ENCODE assay signal across 8 cellular contexts in genomic region chr3:23807161-23808015, GRCh38. TPM values are rescaled to one million over a fixed set of nuclear protein-coding genes. Genes with fewer than 3 reads are reported as not detected.
DNase-seq lines count a peak whose midpoint lies in the region; ATAC-seq and TF ChIP-seq lines count a peak whose summit lies in the region.

No MANE protein-coding gene starts in this region.

- no peak overlapping the region for H4K8ac ChIP-seq in H9 (replicated peaks; ENCODE audit: insufficient read length, low read depth, low read length)

- no peaks in the 10 kb centered on the region for H4K20me1 ChIP-seq in H9 (ENCODE audit: control insufficient read depth, insufficient read depth, insufficient read length)

- H3K27ac Mint-ChIP-seq in H9 = peak overlapping the region; percentile 92 to 97 (median 94); a peak in 6 of 7 replicates
- H3K27ac Mint-ChIP-seq in activated B cell treated with CpG ODN at 0.5 μM for 24 hours = peak overlapping the region; percentile 95
- H3K27ac Mint-ChIP-seq in osteocyte (ENCODE audit: unreplicated experiment) = peak overlapping the region; percentile 91

- H3K36me3 Mint-ChIP-seq in H9 (ENCODE audit: insufficient read depth in 1 of 3, low read depth in 3 of 3) = peaks cover 10 to 32% (median 32%) of the 10 kb centered on the region in 3 experiments; a peak in 6 of 7 replicates
- peaks cover 19% of the 10 kb centered on the region for H3K36me3 Mint-ChIP-seq in activated B cell treated with CpG ODN at 0.5 μM for 24 hours (ENCODE audit: low read depth)
- peaks cover 16% of the 10 kb centered on the region for H3K36me3 Mint-ChIP-seq in osteocyte (ENCODE audit: unreplicated experiment)

- H3K4me3 Mint-ChIP-seq in H9 (peak overlapping the region; percentile 92 to 95), activated B cell treated with CpG ODN at 0.5 μM for 24 hours (peak overlapping the region; percentile 96), osteocyte (ENCODE audit: unreplicated experiment) (peak overlapping the region; percentile 94)

- H3T11ph ChIP-seq in H9 (ENCODE audit: low read length) = no peak overlapping the region

- intact Hi-C loops in activated B cell treated with CpG ODN at 0.5 μM for 24 hours (cut with micrococcal nuclease) = loop anchor here (1.0 kb wide), 1 partner anchor 138 kb away; the partner anchor contains the start of gene NR1D2

- H3K27ac ChIP-seq in H9 (ENCODE audit: insufficient read length, low read depth, low read length) = no peak overlapping the region

- no peaks in the 10 kb centered on the region for H3K9me3 ChIP-seq in H9 (ENCODE audit: control insufficient read depth, low read depth, low read length)

- no peak overlapping the region for H2BK20ac ChIP-seq in H9 (ENCODE audit: low read depth, low read length, poor library complexity, severe bottlenecking)

- CTCF ChIA-PET in activated B cell treated with CpG ODN at 0.5 μM for 24 hours (lab: Charles Lee) = interaction anchor here (1.5 kb wide), 1 partner anchor 20 kb away, joined by 6 read pairs; no protein-coding TSS in a partner anchor

- no peak for TF ChIP-seq CTCF in H9 (conservative IDR thresholded peaks at IDR 0.05)
- TF ChIP-seq CTCF in activated B cell treated with CpG ODN at 0.5 μM for 24 hours (IDR thresholded peaks at IDR 0.05) = no peak
- no peak for TF ChIP-seq CTCF in foreskin fibroblast (IDR thresholded peaks at IDR 0.05; ENCODE audit: low read depth, low read length)
- no peak for TF ChIP-seq CTCF in osteocyte (IDR thresholded peaks at IDR 0.05)

- H2BK12ac ChIP-seq in H9 (ENCODE audit: insufficient read length, low read depth, low read length) = no peak overlapping the region

- no peaks in the 10 kb centered on the region for H3K79me1 ChIP-seq in H9 (ENCODE audit: insufficient read depth, low read depth, low read length, poor library complexity, severe bottlenecking)

- no peaks in the 10 kb centered on the region; the same call in 1 of the 2 replicates for H3K79me2 ChIP-seq in H9 (ENCODE audit: insufficient read depth, low read length)

- H3K4me2 ChIP-seq in H9 (ENCODE audit: insufficient read depth, insufficient read length, low read length) = peak overlapping the region; percentile 97

- peak overlapping the region; percentile 5 for H3K18ac ChIP-seq in H9 (ENCODE audit: insufficient read length, low read depth, low read length)

- no peak overlapping the region for H2AFZ ChIP-seq in H9 (ENCODE audit: low read length)

- H3K9me3 Mint-ChIP-seq in H9 (no peaks in the 10 kb centered on the region; a peak in 2 of 5 replicates), activated B cell treated with CpG ODN at 0.5 μM for 24 hours (no peaks in the 10 kb centered on the region), osteocyte (ENCODE audit: unreplicated experiment) (no peaks in the 10 kb centered on the region)

- WGBS in H9 (ENCODE audit: extremely low coverage, insufficient read length, low lambda C conversion rate) = no CpG with 5 or more reads among the region's 14 CpGs

- H2BK5ac ChIP-seq in H9 (ENCODE audit: insufficient read length, low read length) = no peak overlapping the region

- peaks cover 58 to 60% of the 10 kb centered on the region in 2 experiments for H3K4me1 Mint-ChIP-seq in H9
- H3K4me1 Mint-ChIP-seq in activated B cell treated with CpG ODN at 0.5 μM for 24 hours = peaks cover 56% of the 10 kb centered on the region
- peaks cover 51% of the 10 kb centered on the region for H3K4me1 Mint-ChIP-seq in osteocyte (ENCODE audit: unreplicated experiment)

- no peak overlapping the region for H4K91ac ChIP-seq in H9 (ENCODE audit: insufficient read length, low read depth, low read length)

- no peak overlapping the region for H2BK120ac ChIP-seq in H9 (ENCODE audit: low read depth, low read length, poor library complexity, severe bottlenecking)

- no peak overlapping the region for H3K23ac ChIP-seq in H9 (ENCODE audit: insufficient read length, low read depth, low read length)

- H3K4me3 ChIP-seq in foreskin fibroblast (ENCODE audit: low read depth in 1 of 2, low read length in 2 of 2) = peak overlapping the region; percentile 77 to 79

- H3K27me3 Mint-ChIP-seq in H9 (ENCODE audit: low read depth) = no peaks in the 10 kb centered on the region
- no peaks in the 10 kb centered on the region for H3K27me3 Mint-ChIP-seq in activated B cell treated with CpG ODN at 0.5 μM for 24 hours
- H3K27me3 Mint-ChIP-seq in osteocyte (ENCODE audit: unreplicated experiment) = peaks cover 3% of the 10 kb centered on the region

- POLR2A ChIA-PET in activated B cell treated with CpG ODN at 0.5 μM for 24 hours (lab: Charles Lee) = interaction anchor here (0.7 to 3.2 kb wide), 4 partner anchors 24 to 134 kb away, joined by 3 to 19 read pairs (median 3); partner anchors contain the start of genes NKIRAS1 and RPL15

- no peak overlapping the region for H2BK15ac ChIP-seq in H9 (ENCODE audit: low read depth, low read length)

- ATAC-seq in activated B cell treated with CpG ODN at 0.5 μM for 24 hours (ENCODE audit: low read depth) (no peak), GM19023 (IDR thresholded peaks at IDR 0.05; ENCODE audit: unreplicated experiment) (no peak), HG03280 (IDR thresholded peaks at IDR 0.05; ENCODE audit: unreplicated experiment) (no peak)

- DNase-seq in Ammon's horn (ENCODE audit: low spot score) = peak; percentile 37
- DNase-seq in H9 = no peak
- DNase-seq in activated B cell treated with CpG ODN at 0.5 μM for 24 hours = no peak
- DNase-seq in foreskin fibroblast = peak in 1 of 2 donors; percentile 57
- DNase-seq in osteocyte (ENCODE audit: extremely low spot score, unreplicated experiment) = no peak
- DNase-seq in occipital lobe (lab: John Stamatoyannopoulos, UW) = no peak

- H3K14ac ChIP-seq in H9 (ENCODE audit: insufficient read depth, low read length) = peak overlapping the region; percentile 53; the same call in 1 of the 2 replicates

- peaks cover 21% of the 10 kb centered on the region for H3K23me2 ChIP-seq in H9 (ENCODE audit: insufficient read length, low read depth, low read length, poor library complexity, severe bottlenecking)

- H4K5ac ChIP-seq in H9 (ENCODE audit: insufficient read length, low read depth, low read length) = no peak overlapping the region

- H3K56ac ChIP-seq in H9 (ENCODE audit: insufficient read length, low read depth, low read length) = no peak overlapping the region

- peak overlapping the region; percentile 49 for H3K9ac ChIP-seq in H9 (ENCODE audit: extremely low read depth, insufficient read length, low read length)

- H3K4ac ChIP-seq in H9 (ENCODE audit: low read depth, low read length) = no peak overlapping the region

- peaks cover 5% of the 10 kb centered on the region; the same call in 1 of the 2 replicates for H3K4me1 ChIP-seq in H9 (ENCODE audit: insufficient read depth, low read length)

- H3K27me3 ChIP-seq in H9 (ENCODE audit: insufficient read depth, low read length) = no peaks in the 10 kb centered on the region

- H2AK5ac ChIP-seq in H9 (ENCODE audit: insufficient read length, low read length) = no peak overlapping the region

RNA-seq across cellular contexts. Expression of gene UBE2E1, which starts 1.6 kb away (rescaled TPM):
- total RNA-seq in H9 (2021) (130 and 142 TPM in 2 replicates), activated B cell treated with CpG ODN at 0.5 μM for 24 hours (79.9 and 85.2 TPM in 2 replicates), osteocyte (98.5 and 104 TPM in 2 replicates), occipital lobe (107 TPM)
